Comparison of ENCODE assay signal across 27 cellular contexts in genomic region chr4:74168841-74169240, GRCh38.
"Had no signal": no experiment of that assay in that cellular context is flagged by ENCODE, and none has a peak within 500 bp of the region (broad histone marks: within the 10 kb centered on the region; RNA-seq: fewer than 3 reads in every experiment).

No MANE protein-coding gene starts in this region.

- H3K27me3 ChIP-seq: adrenal gland, colonic mucosa, Peyer's patch had no signal

- H3K4me3 ChIP-seq: adrenal gland, colonic mucosa, Peyer's patch, SK-N-MC had no signal

- H3K4me1 ChIP-seq: adrenal gland, Peyer's patch had no signal

- ATAC-seq: activated CD4-positive, CD25-positive, alpha-beta regulatory T cell treated with anti-CD3 and anti-CD28 coated beads, Interleukin-2, amount 50 U/mL, for 24 hours; activated CD8-positive, alpha-beta T cell treated with anti-CD3 and anti-CD28 coated beads, Interleukin-2, amount 10 ng/mL, durations not matched to agents 7 days and 5 days; T-cell had no signal

- H3K36me3 ChIP-seq: adrenal gland, colonic mucosa, Peyer's patch had no signal

- H3K4me3 Mint-ChIP-seq: activated CD8-positive, alpha-beta T cell treated with anti-CD3 and anti-CD28 coated beads, Interleukin-2, amount 10 ng/mL, durations not matched to agents 7 days and 5 days; activated naive CD8-positive, alpha-beta T cell treated with anti-CD3 and anti-CD28 coated beads, Interleukin-2, amount 10 ng/mL, durations not matched to agents 7 days and 5 days; T-cell had no signal

- H3K27ac Mint-ChIP-seq: activated CD8-positive, alpha-beta T cell treated with anti-CD3 and anti-CD28 coated beads, Interleukin-2, amount 10 ng/mL, durations not matched to agents 7 days and 5 days; activated naive CD8-positive, alpha-beta T cell treated with anti-CD3 and anti-CD28 coated beads, Interleukin-2, amount 10 ng/mL, durations not matched to agents 7 days and 5 days; T-cell had no signal

- H3K27ac ChIP-seq: adrenal gland, colonic mucosa, Peyer's patch, RWPE1, VCaP had no signal

- H3K9me3 Mint-ChIP-seq: activated naive CD8-positive, alpha-beta T cell treated with anti-CD3 and anti-CD28 coated beads, Interleukin-2, amount 10 ng/mL, durations not matched to agents 7 days and 5 days; T-cell had no signal

- H3K27me3 Mint-ChIP-seq: activated naive CD8-positive, alpha-beta T cell treated with anti-CD3 and anti-CD28 coated beads, Interleukin-2, amount 10 ng/mL, durations not matched to agents 7 days and 5 days; T-cell had no signal

- H3K36me3 Mint-ChIP-seq: T-cell had no signal

- DNase-seq: activated CD4-positive, alpha-beta T cell treated with anti-CD3 and anti-CD28 coated beads for 4 hours; activated CD8-positive, alpha-beta memory T cell treated with anti-CD3 and anti-CD28 coated beads, Interleukin-2, amount 50 U/mL, for 48 hours; activated CD8-positive, alpha-beta T cell treated with anti-CD3 and anti-CD28 coated beads, Interleukin-2, amount 10 ng/mL, durations not matched to agents 7 days and 5 days; activated naive CD4-positive, alpha-beta T cell treated with anti-CD3 and anti-CD28 coated beads, Interleukin-2, amount 50 U/mL, for 16 hours; activated naive CD8-positive, alpha-beta T cell treated with anti-CD3 and anti-CD28 coated beads, Interleukin-2, amount 10 ng/mL, durations not matched to agents 7 days and 5 days; activated T-cell treated with anti-CD3 and anti-CD28 coated beads, Interleukin-2, amount 50 U/mL, for 1 hour; adrenal gland; anterior cingulate cortex; colonic mucosa; Kasumi-1; NCI-H1105 treated with DMSO at 0.1 percent for 48 hours; NCI-H1436 treated with DMSO at 0.1 percent for 48 hours; NCI-H187; NCI-H2081; NCI-H446; NCI-H524; NK-92 treated with Interleukin-12 subunit alpha and Interleukin-12 subunit beta, amount 100 ng/mL, for 24 hours; OCI-M1; Peyer's patch; SIG-M5; T-cell; T-helper 2 cell; T1000 had no signal

- H3K9me3 ChIP-seq: adrenal gland, colonic mucosa, Peyer's patch had no signal
